Comparison of ENCODE assay signal across 14 cellular contexts in the genomic region with DNA sequence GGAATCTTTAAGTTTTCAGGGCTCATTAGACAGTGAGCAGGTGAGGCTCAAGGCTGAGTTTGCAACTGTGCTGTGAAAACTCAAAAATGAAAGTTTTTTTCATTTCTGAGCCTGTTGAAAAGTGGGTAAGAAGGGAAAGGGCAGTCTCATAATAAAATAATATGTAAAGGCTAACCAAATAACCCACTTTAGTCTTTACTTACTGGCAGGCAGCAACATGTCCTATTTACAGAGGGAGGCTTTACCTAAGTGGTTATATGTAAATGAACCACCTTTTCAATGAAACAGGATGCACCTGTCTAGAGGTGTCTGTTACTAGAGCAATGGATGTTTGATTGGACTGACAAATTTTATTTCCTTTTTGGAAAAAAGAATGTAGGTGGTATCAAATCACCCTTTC.
DNase-seq lines count a peak whose midpoint lies in the region; ATAC-seq and TF ChIP-seq lines count a peak whose summit lies in the region.
"Had no signal": no experiment of that assay in that cellular context is flagged by ENCODE, and none has a peak within 500 bp of the region (broad histone marks: within the 10 kb centered on the region; RNA-seq: fewer than 3 reads in every experiment).

No MANE protein-coding gene starts in this region.

- TF ChIP-seq CTCF in GM12865 (IDR thresholded peaks at IDR 0.05; ENCODE audit: insufficient read depth, low read depth, low read length, missing control alignments) (no peak), mucosa of descending colon (IDR thresholded peaks at IDR 0.05) (no peak)

- no peak overlapping the region for H3K4me3 ChIP-seq in GM12865 (ENCODE audit: low read depth, low read length)
- no peak overlapping the region for H3K4me3 ChIP-seq in mucosa of descending colon
- H3K4me3 ChIP-seq: SK-N-MC had no signal

- intact Hi-C loops in mucosa of descending colon (cut with DNase I, micrococcal nuclease): no loop called here

- no peaks in the 10 kb centered on the region for H3K36me3 ChIP-seq in mucosa of descending colon (ENCODE audit: low read depth)
- H3K36me3 ChIP-seq: BE2C had no signal

- DNase-seq in GM12865 (ENCODE audit: low read depth): peak; percentile 30
- peak; percentile 99 for DNase-seq in NCI-H146 (lab: John Stamatoyannopoulos, UW)
- DNase-seq in NCI-H69 (lab: John Stamatoyannopoulos, UW): peak; percentile 70
- no peak for DNase-seq in mucosa of descending colon
- DNase-seq in putamen (ENCODE audit: low spot score): no peak
- DNase-seq in dermis blood vessel endothelial cell: no peak
- DNase-seq: activated CD8-positive, alpha-beta T cell treated with anti-CD3 and anti-CD28 coated beads, Interleukin-2, amount 10 ng/mL, durations not matched to agents 7 days and 5 days; activated effector memory CD4-positive, alpha-beta T cell treated with Interleukin-2 at 50 U/mL for 16 hours; BE2C; naive thymus-derived CD8-positive, alpha-beta T cell; substantia nigra had no signal

- H3K9me3 ChIP-seq in mucosa of descending colon: no peaks in the 10 kb centered on the region
- H3K9me3 ChIP-seq: BE2C had no signal

- ATAC-seq in mucosa of descending colon (peak; percentile 26), HG03520 (IDR thresholded peaks at IDR 0.05; ENCODE audit: unreplicated experiment) (no peak), GM19324 (IDR thresholded peaks at IDR 0.05; ENCODE audit: low FRiP score, unreplicated experiment) (no peak)
- ATAC-seq: activated CD8-positive, alpha-beta T cell treated with anti-CD3 and anti-CD28 coated beads, Interleukin-2, amount 10 ng/mL, durations not matched to agents 7 days and 5 days; naive thymus-derived CD8-positive, alpha-beta T cell had no signal

- peaks cover 17% of the 10 kb centered on the region for H3K4me1 ChIP-seq in mucosa of descending colon (ENCODE audit: low read depth)

Comparison
In these comparisons a context has a peak if more than half of its experiments do, and no peak if none do; other contexts are left out.
1. DNase-seq: peak in GM12865 (single experiment), NCI-H146 (single experiment) and NCI-H69 (single experiment); none in mucosa of descending colon (0 of 3), putamen (single experiment) and dermis blood vessel endothelial cell (single experiment).